15 cellular contexts compared by ENCODE assay signal in genomic region chr18:34807106-34807796, GRCh38.
A peak's percentile ranks its signal among the peaks of the same experiment; 100 is the strongest.
DNase-seq lines count a peak whose midpoint lies in the region; TF ChIP-seq lines count a peak whose summit lies in the region.
"Had no signal": no experiment of that assay in that cellular context is flagged by ENCODE, and none has a peak within 500 bp of the region (broad histone marks: within the 10 kb centered on the region; RNA-seq: fewer than 3 reads in every experiment).

No MANE protein-coding gene starts in this region.

- no peak for TF ChIP-seq CTCF in brain (conservative IDR thresholded peaks at IDR 0.05)
- TF ChIP-seq CTCF in tibial artery (IDR thresholded peaks at IDR 0.05): no peak
- TF ChIP-seq CTCF in prostate gland (IDR thresholded peaks at IDR 0.05): no peak

- H3K27me3 ChIP-seq in HUES64 (ENCODE audit: insufficient read depth, low read length) (no peaks in the 10 kb centered on the region), tibial artery (no peaks in the 10 kb centered on the region), prostate gland (replicated peaks; ENCODE audit: insufficient read depth) (no peaks in the 10 kb centered on the region)
- H3K27me3 ChIP-seq: BLaER1 had no signal

- H3K4me3 Mint-ChIP-seq in brain: no peak overlapping the region
- H3K4me3 Mint-ChIP-seq: stimulated activated effector memory CD8-positive, alpha-beta T cell treated with anti-CD3 and anti-CD28 coated beads, Interleukin-12 subunit alpha, Interleukin-12 subunit beta, amount 100 ng/mL, for 72 hours had no signal

- intact Hi-C loops in tibial artery (cut with DNase I; ENCODE audit: low total_unique reads) (no loop called here), prostate gland (cut with DNase I) (no loop called here)

- WGBS in HUES64: 38% methylated on average over 1 of the region's 2 CpGs
- WGBS in prostate gland: 70% methylated on average over 2 of the region's 2 CpGs

- peaks cover 3% of the 10 kb centered on the region for H3K27me3 Mint-ChIP-seq in brain

- peak overlapping the region; percentile 35; the same call in 1 of the 2 replicates for H3K9ac ChIP-seq in HUES64 (ENCODE audit: low read depth, low read length)
- H3K9ac ChIP-seq: BLaER1 had no signal

- DNase-seq in iPS-NIHi11 (ENCODE audit: low spot score): peak; percentile 16
- DNase-seq in tibial artery: no peak
- no peak for DNase-seq in prostate gland (ENCODE audit: low spot score)
- no peak for DNase-seq in NCI-H748 (lab: John Stamatoyannopoulos, UW; ENCODE audit: unreplicated experiment)
- DNase-seq in NCI-H1105 treated with DMSO at 0.1 percent for 48 hours (lab: John Stamatoyannopoulos, UW): no peak
- DNase-seq: DMS79 treated with DMSO at 0.1 percent for 48 hours; effector CD8-positive, alpha-beta T cell; IMR-90; NCI-H1436 treated with DMSO at 0.1 percent for 48 hours; NCI-H510A treated with DMSO at 0.1 percent for 48 hours; WERI-Rb-1 had no signal

- H3K9me3 Mint-ChIP-seq in brain: no peaks in the 10 kb centered on the region
- H3K9me3 Mint-ChIP-seq: stimulated activated effector memory CD8-positive, alpha-beta T cell treated with anti-CD3 and anti-CD28 coated beads, Interleukin-12 subunit alpha, Interleukin-12 subunit beta, amount 100 ng/mL, for 72 hours had no signal

- H3K4me1 Mint-ChIP-seq in brain: peaks cover 59% of the 10 kb centered on the region
- H3K4me1 Mint-ChIP-seq: stimulated activated effector memory CD8-positive, alpha-beta T cell treated with anti-CD3 and anti-CD28 coated beads, Interleukin-12 subunit alpha, Interleukin-12 subunit beta, amount 100 ng/mL, for 72 hours had no signal

- no peak for TF ChIP-seq POLR2A in prostate gland (IDR thresholded peaks at IDR 0.05)

- peaks cover 33% of the 10 kb centered on the region for H3K4me1 ChIP-seq in HUES64 (ENCODE audit: insufficient read depth, low read length)
- peaks cover 0 to 46% (median 6%) of the 10 kb centered on the region in 4 donors for H3K4me1 ChIP-seq in tibial artery
- no peaks in the 10 kb centered on the region for H3K4me1 ChIP-seq in prostate gland (replicated peaks)
- H3K4me1 ChIP-seq: BLaER1 had no signal

- H3K36me3 ChIP-seq in HUES64 (ENCODE audit: insufficient read depth, low read length) (peaks cover 4% of the 10 kb centered on the region; the same call in 1 of the 2 replicates), tibial artery (peaks cover 4 to 6% (median 5%) of the 10 kb centered on the region in 3 donors), prostate gland (no peaks in the 10 kb centered on the region)
- H3K36me3 ChIP-seq: BLaER1, WERI-Rb-1 had no signal

- peaks cover 15% of the 10 kb centered on the region for H3K36me3 Mint-ChIP-seq in brain
- H3K36me3 Mint-ChIP-seq: stimulated activated effector memory CD8-positive, alpha-beta T cell treated with anti-CD3 and anti-CD28 coated beads, Interleukin-12 subunit alpha, Interleukin-12 subunit beta, amount 100 ng/mL, for 72 hours had no signal

- H3K27ac ChIP-seq in HUES64 (ENCODE audit: low read depth, low read length) (peak overlapping the region; percentile 47; the same call in 1 of the 2 replicates), tibial artery (peak overlapping the region; percentile 5 to 29), prostate gland (no peak overlapping the region)
- H3K27ac ChIP-seq: BLaER1, WERI-Rb-1 had no signal

- no peak overlapping the region for H3K4me3 ChIP-seq in HUES64 (ENCODE audit: low read length)
- no peak overlapping the region for H3K4me3 ChIP-seq in tibial artery
- no peak overlapping the region for H3K4me3 ChIP-seq in prostate gland
- H3K4me3 ChIP-seq: BLaER1 had no signal

- H3K9me3 ChIP-seq in HUES64 (ENCODE audit: insufficient read depth, low read depth, low read length) (no peaks in the 10 kb centered on the region), tibial artery (no peaks in the 10 kb centered on the region), prostate gland (no peaks in the 10 kb centered on the region)
- H3K9me3 ChIP-seq: BLaER1 had no signal

- H3K27ac Mint-ChIP-seq in brain: peak overlapping the region in 3 of 5 experiments; percentile 10 to 96 (median 88)
- H3K27ac Mint-ChIP-seq: stimulated activated effector memory CD8-positive, alpha-beta T cell treated with anti-CD3 and anti-CD28 coated beads, Interleukin-12 subunit alpha, Interleukin-12 subunit beta, amount 100 ng/mL, for 72 hours had no signal

Comparison
In these comparisons a context has a peak if more than half of its experiments do, and no peak if none do; other contexts are left out.
1. H3K27ac ChIP-seq: peak in HUES64 (single experiment) and tibial artery (2 of 2); none in prostate gland (0 of 2).